Comparison of ENCODE assay signal across 19 cellular contexts in genomic region chr3:40304352-40304751, GRCh38. TPM values are rescaled to one million over a fixed set of nuclear protein-coding genes. Genes with fewer than 3 reads are reported as not detected.
A peak's percentile ranks its signal among the peaks of the same experiment; 100 is the strongest.
DNase-seq lines count a peak whose midpoint lies in the region; ATAC-seq, FAIRE-seq and TF ChIP-seq lines count a peak whose summit lies in the region.
"Had no signal": no experiment of that assay in that cellular context is flagged by ENCODE, and none has a peak within 500 bp of the region (broad histone marks: within the 10 kb centered on the region; RNA-seq: fewer than 3 reads in every experiment).

No MANE protein-coding gene starts in this region.

- H2BK120ac ChIP-seq in trophoblast cell (ENCODE audit: insufficient read depth, low read length, poor library complexity): no peak overlapping the region

- H3K4me1 ChIP-seq in trophoblast cell (ENCODE audit: control insufficient read depth in 1 of 2, insufficient read depth in 2 of 2, low read length in 2 of 2) (peaks cover 0 to 1% of the 10 kb centered on the region in 2 experiments), testis (peaks cover 23% of the 10 kb centered on the region)

- H4K91ac ChIP-seq in trophoblast cell (ENCODE audit: low read depth, low read length): no peak overlapping the region

- peak overlapping the region; percentile 55 for H3K23ac ChIP-seq in trophoblast cell (ENCODE audit: low read length)

- no peaks in the 10 kb centered on the region for H3K79me1 ChIP-seq in trophoblast cell (ENCODE audit: low read length)

- no peak overlapping the region for H3K14ac ChIP-seq in trophoblast cell (ENCODE audit: low read length)

- TF ChIP-seq CTCF in GM12865 (IDR thresholded peaks at IDR 0.05; ENCODE audit: insufficient read depth, low read depth, low read length, missing control alignments): no peak
- TF ChIP-seq CTCF in testis (IDR thresholded peaks at IDR 0.05): no peak

- H3K9me3 ChIP-seq in trophoblast cell (ENCODE audit: insufficient read depth, low read depth, low read length): no peaks in the 10 kb centered on the region
- H3K9me3 ChIP-seq in testis: no peaks in the 10 kb centered on the region

- H2AFZ ChIP-seq in trophoblast cell (ENCODE audit: insufficient read depth, low read length, poor library complexity): no peak overlapping the region

- no peak overlapping the region for H3K9ac ChIP-seq in trophoblast cell (ENCODE audit: low read length)
- H3K9ac ChIP-seq: BLaER1 treated with 17β-estradiol and CSF1 and Interleukin-3, amounts not matched to agents 10 nM and 100 nM had no signal

- H3K18ac ChIP-seq in trophoblast cell (ENCODE audit: low read length): no peak overlapping the region

- no peak overlapping the region for H3K4ac ChIP-seq in trophoblast cell (ENCODE audit: low read depth, low read length)

- H3K79me2 ChIP-seq in trophoblast cell (ENCODE audit: control insufficient read depth, insufficient read depth, low read length, poor library complexity): no peaks in the 10 kb centered on the region

- no peak overlapping the region for H2AK5ac ChIP-seq in trophoblast cell (ENCODE audit: low read length)

- H3K27ac ChIP-seq in trophoblast cell (ENCODE audit: low read depth, low read length): no peak overlapping the region
- no peak overlapping the region for H3K27ac ChIP-seq in testis
- H3K27ac ChIP-seq: BLaER1 treated with 17β-estradiol and CSF1 and Interleukin-3, amounts not matched to agents 10 nM and 100 nM had no signal

- ATAC-seq in esophagus mucosa: no peak

- WGBS in trophoblast cell (ENCODE audit: extremely low coverage, insufficient coverage, insufficient read length): no CpG with 5 or more reads among the region's 2 CpGs
- 79 to 91% methylated on average over 2 of the region's 2 CpGs for WGBS in testis, 2 donors

- H2BK12ac ChIP-seq in trophoblast cell (ENCODE audit: low read length): no peak overlapping the region

- H3K4me2 ChIP-seq in trophoblast cell (ENCODE audit: low read length): no peak overlapping the region
- H3K4me2 ChIP-seq: BLaER1 treated with 17β-estradiol and CSF1 and Interleukin-3, amounts not matched to agents 10 nM and 100 nM had no signal

- intact Hi-C loops in testis (cut with DNase I; ENCODE audit: low total_unique reads): no loop called here

- peak; percentile 48 for FAIRE-seq in GM18507 (lab: Jason Lieb, UNC)
- FAIRE-seq: GM12892, H1 had no signal

- no peak for TF ChIP-seq POLR2A in testis (IDR thresholded peaks at IDR 0.05)

- no peak overlapping the region for H4K12ac ChIP-seq in trophoblast cell (ENCODE audit: low read depth, low read length)

- H4K8ac ChIP-seq in trophoblast cell (ENCODE audit: low read depth, low read length): no peak overlapping the region

- no peaks in the 10 kb centered on the region for H3K36me3 ChIP-seq in trophoblast cell (ENCODE audit: control insufficient read depth in 1 of 2, insufficient read depth in 2 of 2, low read length in 2 of 2)
- H3K36me3 ChIP-seq in testis (ENCODE audit: low read depth, missing control alignments): no peaks in the 10 kb centered on the region

- no peak overlapping the region for H3K4me3 ChIP-seq in GM12865 (ENCODE audit: low read depth, low read length)
- no peak overlapping the region for H3K4me3 ChIP-seq in trophoblast cell (ENCODE audit: low read depth, low read length)
- H3K4me3 ChIP-seq in testis: no peak overlapping the region
- H3K4me3 ChIP-seq: BLaER1 treated with 17β-estradiol and CSF1 and Interleukin-3, amounts not matched to agents 10 nM and 100 nM had no signal

- DNase-seq in GM12865 (ENCODE audit: low read depth): peak; percentile 56
- no peak for DNase-seq in GM18507 (ENCODE audit: extremely low spot score, insufficient read length, low read depth)
- DNase-seq in MV-4-11 (lab: John Stamatoyannopoulos, UW): peak; percentile 27
- no peak for DNase-seq in trophoblast cell
- DNase-seq in NCI-H524 (lab: John Stamatoyannopoulos, UW): no peak
- DNase-seq in testis: no peak
- DNase-seq in SKM-1 treated with dmso at 0.1 percent for 144 hours (lab: John Stamatoyannopoulos, UW; ENCODE audit: unreplicated experiment): no peak
- DNase-seq: ACHN; Calu3; CD4-positive, CD25-positive, alpha-beta regulatory T cell; DMS 273 treated with DMSO at 0.1 percent for 48 hours; HCEC 1CT; HFFc6; IMR-90; KBM-7 had no signal

- H3K27me3 ChIP-seq in trophoblast cell (ENCODE audit: insufficient read depth, low read length) (no peaks in the 10 kb centered on the region), testis (no peaks in the 10 kb centered on the region)
- H3K27me3 ChIP-seq: BLaER1 treated with 17β-estradiol and CSF1 and Interleukin-3, amounts not matched to agents 10 nM and 100 nM had no signal

- no peak overlapping the region for H2BK5ac ChIP-seq in trophoblast cell (ENCODE audit: low read depth, low read length, poor library complexity)

RNA-seq across cellular contexts. Expression of gene EIF1B, which starts 5.2 kb away (rescaled TPM):
- polyA plus RNA-seq in trophoblast cell (2013): 46.3 and 46.5 TPM in 2 replicates
- total RNA-seq in esophagus mucosa (19.5 TPM), testis (10 to 100 TPM; 28.6 to 49.6 TPM)
- 165 TPM for polyA plus RNA-seq in testis (ENCODE audit: insufficient read depth, low read depth, low replicate concordance)

Comparison
In these comparisons a context has a peak if more than half of its experiments do, and no peak if none do; other contexts are left out.
1. DNase-seq: peak in GM12865 (single experiment) and MV-4-11 (single experiment); none in GM18507 (single experiment), trophoblast cell (0 of 2), NCI-H524 (0 of 2), testis (single experiment) and SKM-1 treated with dmso at 0.1 percent for 144 hours (single experiment).